Comparison of ENCODE assay signal across 13 cellular contexts in the genomic region with DNA sequence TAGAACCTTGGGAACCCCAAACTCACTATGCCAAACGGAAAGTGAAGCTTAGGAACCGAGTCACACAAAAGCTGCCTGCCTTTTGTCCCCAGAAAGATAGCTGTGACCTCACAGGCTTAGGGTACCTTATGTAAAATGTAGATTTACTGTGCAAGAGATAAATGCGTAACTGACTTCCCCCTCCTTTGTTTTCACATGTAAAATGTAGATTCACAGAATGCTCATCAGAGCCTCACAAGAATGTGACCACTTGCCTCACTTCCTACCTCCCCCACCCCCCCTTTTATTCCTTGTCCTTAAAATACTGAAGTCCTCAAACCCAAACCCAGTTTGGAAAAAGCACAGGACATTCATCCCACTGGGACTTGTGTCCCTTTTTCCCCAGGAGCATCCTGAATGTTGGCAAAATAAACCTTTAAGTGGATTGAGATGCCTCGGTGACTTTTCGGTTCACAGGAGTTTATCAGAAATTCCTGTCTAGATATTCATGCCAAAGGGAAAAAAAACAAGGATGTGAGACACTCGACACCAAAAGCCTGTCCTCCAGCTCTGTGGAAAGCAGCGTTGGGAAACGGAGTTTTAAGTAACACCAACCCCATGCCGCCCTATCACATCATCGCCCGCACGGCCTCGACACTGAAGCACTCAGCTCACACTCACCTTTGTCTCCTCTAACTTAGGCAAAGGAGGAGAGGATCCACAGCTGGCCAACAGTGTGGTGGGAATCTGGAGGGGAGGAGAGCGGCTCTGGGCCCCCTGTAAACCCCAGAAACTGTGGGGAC. TPM values are rescaled to one million over a fixed set of nuclear protein-coding genes. Genes with fewer than 3 reads are reported as not detected.
DNase-seq lines count a peak whose midpoint lies in the region; ATAC-seq and TF ChIP-seq lines count a peak whose summit lies in the region.
"Had no signal": no experiment of that assay in that cellular context is flagged by ENCODE, and none has a peak within 500 bp of the region (broad histone marks: within the 10 kb centered on the region; RNA-seq: fewer than 3 reads in every experiment).

No MANE protein-coding gene starts in this region.

- no peaks in the 10 kb centered on the region for H3K27me3 ChIP-seq in SJSA1 (replicated peaks)

- H3K27me3 Mint-ChIP-seq in osteocyte (ENCODE audit: unreplicated experiment), result no peaks in the 10 kb centered on the region
- H3K27me3 Mint-ChIP-seq: activated B cell treated with CpG ODN at 0.5 μM for 24 hours; stimulated activated memory B cell treated with anti-CD40 and anti-IgM and Interleukin-4, amounts not matched to agents 10 μg/mL and 1 μg/mL and 100 μg/mL, for 72 hours had no signal

- H3K4me1 Mint-ChIP-seq in osteocyte (ENCODE audit: unreplicated experiment), result peaks cover 58% of the 10 kb centered on the region
- peaks cover 21% of the 10 kb centered on the region for H3K4me1 Mint-ChIP-seq in stimulated activated effector memory CD8-positive, alpha-beta T cell treated with anti-CD3 and anti-CD28 coated beads, Interleukin-12 subunit alpha, Interleukin-12 subunit beta, amount 100 ng/mL, for 72 hours
- H3K4me1 Mint-ChIP-seq: stimulated activated memory B cell treated with anti-CD40 and anti-IgM and Interleukin-4, amounts not matched to agents 10 μg/mL and 1 μg/mL and 100 μg/mL, for 72 hours had no signal

- no peaks in the 10 kb centered on the region for H3K9me3 Mint-ChIP-seq in osteocyte (ENCODE audit: unreplicated experiment)
- H3K9me3 Mint-ChIP-seq in stimulated activated effector memory CD8-positive, alpha-beta T cell treated with anti-CD3 and anti-CD28 coated beads, Interleukin-12 subunit alpha, Interleukin-12 subunit beta, amount 100 ng/mL, for 72 hours, result no peaks in the 10 kb centered on the region
- H3K9me3 Mint-ChIP-seq: activated naive CD4-positive, alpha-beta T cell treated with anti-CD3 and anti-CD28 coated beads, Interleukin-2, amount 10 ng/mL, durations not matched to agents 7 days and 5 days; IgD-negative memory B cell had no signal

- H3K36me3 ChIP-seq in SJSA1, result no peaks in the 10 kb centered on the region

- no peak for ATAC-seq in stimulated activated effector memory CD8-positive, alpha-beta T cell treated with anti-CD3 and anti-CD28 coated beads, Interleukin-12 subunit alpha, Interleukin-12 subunit beta, amount 100 ng/mL, for 72 hours
- ATAC-seq in GM18873 (IDR thresholded peaks at IDR 0.05; ENCODE audit: low FRiP score, unreplicated experiment), result no peak
- ATAC-seq: stimulated activated memory B cell treated with anti-CD40 and anti-IgM and Interleukin-4, amounts not matched to agents 10 μg/mL and 1 μg/mL and 100 μg/mL, for 72 hours had no signal

- no peaks in the 10 kb centered on the region for H3K9me3 ChIP-seq in SJSA1 (replicated peaks)

- peak overlapping the region; percentile 61 for H3K27ac ChIP-seq in SJSA1

- H3K4me3 Mint-ChIP-seq in osteocyte (ENCODE audit: unreplicated experiment), result peak overlapping the region; percentile 14
- H3K4me3 Mint-ChIP-seq in stimulated activated effector memory CD8-positive, alpha-beta T cell treated with anti-CD3 and anti-CD28 coated beads, Interleukin-12 subunit alpha, Interleukin-12 subunit beta, amount 100 ng/mL, for 72 hours, result no peak overlapping the region
- H3K4me3 Mint-ChIP-seq: activated B cell treated with CpG ODN at 0.5 μM for 24 hours; activated naive CD4-positive, alpha-beta T cell treated with anti-CD3 and anti-CD28 coated beads, Interleukin-2, amount 10 ng/mL, durations not matched to agents 7 days and 5 days; IgD-negative memory B cell; stimulated activated memory B cell treated with anti-CD40 and anti-IgM and Interleukin-4, amounts not matched to agents 10 μg/mL and 1 μg/mL and 100 μg/mL, for 72 hours had no signal

- peaks cover 11% of the 10 kb centered on the region for H3K36me3 Mint-ChIP-seq in osteocyte (ENCODE audit: unreplicated experiment)
- H3K36me3 Mint-ChIP-seq in stimulated activated effector memory CD8-positive, alpha-beta T cell treated with anti-CD3 and anti-CD28 coated beads, Interleukin-12 subunit alpha, Interleukin-12 subunit beta, amount 100 ng/mL, for 72 hours, result no peaks in the 10 kb centered on the region
- H3K36me3 Mint-ChIP-seq: activated naive CD4-positive, alpha-beta T cell treated with anti-CD3 and anti-CD28 coated beads, Interleukin-2, amount 10 ng/mL, durations not matched to agents 7 days and 5 days; IgD-negative memory B cell; stimulated activated memory B cell treated with anti-CD40 and anti-IgM and Interleukin-4, amounts not matched to agents 10 μg/mL and 1 μg/mL and 100 μg/mL, for 72 hours had no signal

- TF ChIP-seq CTCF in fibroblast of mammary gland (conservative IDR thresholded peaks at IDR 0.05; ENCODE audit: control insufficient read depth, insufficient read depth, low read depth, low read length) (no peak), osteocyte (IDR thresholded peaks at IDR 0.05) (no peak)

- peak overlapping the region; percentile 50 for H3K27ac Mint-ChIP-seq in osteocyte (ENCODE audit: unreplicated experiment)
- no peak overlapping the region for H3K27ac Mint-ChIP-seq in stimulated activated effector memory CD8-positive, alpha-beta T cell treated with anti-CD3 and anti-CD28 coated beads, Interleukin-12 subunit alpha, Interleukin-12 subunit beta, amount 100 ng/mL, for 72 hours
- H3K27ac Mint-ChIP-seq: activated B cell treated with CpG ODN at 0.5 μM for 24 hours; activated naive CD4-positive, alpha-beta T cell treated with anti-CD3 and anti-CD28 coated beads, Interleukin-2, amount 10 ng/mL, durations not matched to agents 7 days and 5 days; IgD-negative memory B cell; stimulated activated memory B cell treated with anti-CD40 and anti-IgM and Interleukin-4, amounts not matched to agents 10 μg/mL and 1 μg/mL and 100 μg/mL, for 72 hours had no signal

- H3K4me3 ChIP-seq in SJSA1, result no peak overlapping the region
- H3K4me3 ChIP-seq in fibroblast of mammary gland (ENCODE audit: control insufficient read depth, low read depth, low read length), result no peak overlapping the region

- peaks cover 26% of the 10 kb centered on the region for H3K4me1 ChIP-seq in SJSA1 (replicated peaks)

- DNase-seq in Daoy (ENCODE audit: low read depth) (peak; percentile 48), SJSA1 (ENCODE audit: low read depth in 1 of 2, low spot score in 2 of 2) (peak in 1 of 2 experiments; percentile 33), fibroblast of mammary gland (ENCODE audit: low read depth) (peak; percentile 55), osteocyte (ENCODE audit: extremely low spot score, unreplicated experiment) (peak; percentile 79), DMS114 treated with DMSO at 0.1 percent for 48 hours (lab: John Stamatoyannopoulos, UW; ENCODE audit: unreplicated experiment) (no peak), iPS-NIHi11 (ENCODE audit: low spot score) (no peak)
- DNase-seq in stimulated activated effector memory CD8-positive, alpha-beta T cell treated with anti-CD3 and anti-CD28 coated beads, Interleukin-12 subunit alpha, Interleukin-12 subunit beta, amount 100 ng/mL, for 72 hours (ENCODE audit: low spot score in 2 of 2), result no peak
- DNase-seq: activated B cell treated with CpG ODN at 0.5 μM for 24 hours; activated naive CD4-positive, alpha-beta T cell treated with anti-CD3 and anti-CD28 coated beads, Interleukin-2, amount 10 ng/mL, durations not matched to agents 7 days and 5 days; NCI-H774 had no signal

RNA-seq across cellular contexts. Expression of a gene that starts 45.9 kb away (rescaled TPM):
- 15.3 and 22.9 TPM in 2 replicates for total RNA-seq in Daoy (2014; rRNA removed; shearing (Covaris generic))
- 10.2 and 429 TPM in 2 replicates for total RNA-seq in SJSA1 (2014; rRNA removed; shearing (Covaris generic))
- total RNA-seq in osteocyte, result 257 and 258 TPM in 2 replicates

Comparison
In these comparisons a context has a peak if more than half of its experiments do, and no peak if none do; other contexts are left out.
1. DNase-seq: peak in Daoy (single experiment), fibroblast of mammary gland (single experiment) and osteocyte (single experiment); none in DMS114 treated with DMSO at 0.1 percent for 48 hours (single experiment), stimulated activated effector memory CD8-positive, alpha-beta T cell treated with anti-CD3 and anti-CD28 coated beads, Interleukin-12 subunit alpha, Interleukin-12 subunit beta, amount 100 ng/mL, for 72 hours (0 of 2) and iPS-NIHi11 (single experiment).